11 cellular contexts compared by ENCODE assay signal in the genomic region with DNA sequence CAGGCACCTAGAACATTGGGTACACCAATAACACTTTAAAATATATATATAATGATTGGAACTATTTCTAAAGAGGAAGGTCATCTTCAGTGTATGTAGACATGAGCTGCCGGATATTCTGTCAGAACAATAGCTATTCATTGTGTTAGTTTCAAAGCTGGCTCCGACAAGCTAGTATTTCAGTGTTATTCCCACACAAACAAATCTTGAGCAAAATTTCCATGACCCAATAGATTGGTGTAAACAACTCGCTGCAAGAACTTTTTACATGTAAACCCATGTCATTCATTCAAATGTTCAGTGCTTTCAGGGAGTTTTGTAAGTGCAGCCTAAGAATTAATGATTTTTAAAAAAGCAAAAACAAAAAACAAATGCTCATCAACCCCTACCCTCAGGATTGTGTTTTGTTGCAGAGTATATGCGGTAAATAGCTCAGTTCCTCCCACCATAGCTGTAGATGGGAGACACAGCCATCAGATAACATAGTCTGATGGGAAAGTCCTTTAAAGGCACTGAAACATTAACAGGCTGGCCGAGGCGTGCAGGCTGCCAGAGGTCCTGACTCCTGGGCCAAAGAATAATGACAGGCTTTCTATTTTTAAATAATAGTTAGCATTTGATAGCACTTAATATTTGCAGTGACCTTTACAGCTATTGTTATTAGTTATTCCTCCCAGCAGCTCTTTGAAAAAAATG.
DNase-seq lines count a peak whose midpoint lies in the region; ATAC-seq and TF ChIP-seq lines count a peak whose summit lies in the region.
"Had no signal": no experiment of that assay in that cellular context is flagged by ENCODE, and none has a peak within 500 bp of the region (broad histone marks: within the 10 kb centered on the region; RNA-seq: fewer than 3 reads in every experiment).

No MANE protein-coding gene starts in this region.

- H3K4me2 ChIP-seq in Karpas-422 (ENCODE audit: low read depth, low read length, poor library complexity, severe bottlenecking) = no peak overlapping the region

- TF ChIP-seq RAD21 in liver (IDR thresholded peaks at IDR 0.05) = no peak

- H3K9me3 ChIP-seq in Karpas-422 (ENCODE audit: low read length) (no peaks in the 10 kb centered on the region), liver (ENCODE audit: control insufficient read depth in 4 of 4, low read length in 3 of 4) (no peaks in the 10 kb centered on the region), skeletal muscle tissue (ENCODE audit: control insufficient read depth in 3 of 3, low read length in 3 of 3) (no peaks in the 10 kb centered on the region)
- H3K9me3 ChIP-seq: neutrophil had no signal

- H3K36me3 ChIP-seq in Karpas-422 (ENCODE audit: insufficient read depth, low read length) (no peaks in the 10 kb centered on the region), liver (ENCODE audit: control insufficient read depth in 4 of 4, insufficient read depth in 3 of 4, low read depth in 1 of 4, low read length in 3 of 4) (no peaks in the 10 kb centered on the region), skeletal muscle tissue (ENCODE audit: control insufficient read depth in 3 of 3, insufficient read depth in 3 of 3, low read length in 3 of 3) (no peaks in the 10 kb centered on the region)
- H3K36me3 ChIP-seq: neutrophil had no signal

- H3K27me3 ChIP-seq in Karpas-422 (ENCODE audit: low read length) (no peaks in the 10 kb centered on the region), liver (ENCODE audit: control insufficient read depth in 4 of 4, insufficient read depth in 4 of 4, low read length in 3 of 4) (no peaks in the 10 kb centered on the region), skeletal muscle tissue (ENCODE audit: control insufficient read depth in 3 of 3, insufficient read depth in 3 of 3, low read length in 3 of 3) (no peaks in the 10 kb centered on the region)
- H3K27me3 ChIP-seq: neutrophil had no signal

- TF ChIP-seq CTCF in endothelial cell (IDR thresholded peaks at IDR 0.05; ENCODE audit: unreplicated experiment) (no peak), liver (IDR thresholded peaks at IDR 0.05; ENCODE audit: low read depth, low read length, missing input control) (no peak)
- no peak for TF ChIP-seq CTCF in activated CD8-positive, alpha-beta T cell treated with anti-CD3 and anti-CD28 coated beads for 36 hours (IDR thresholded peaks at IDR 0.05)

- no peaks in the 10 kb centered on the region for H3K9me2 ChIP-seq in Karpas-422 (replicated peaks; ENCODE audit: insufficient read depth, low read length)

- no peaks in the 10 kb centered on the region for H3K79me2 ChIP-seq in Karpas-422 (ENCODE audit: low read length)

- H4K20me1 ChIP-seq in Karpas-422 (ENCODE audit: insufficient read depth, low read depth, low read length) = no peaks in the 10 kb centered on the region

- H2AFZ ChIP-seq in Karpas-422 (ENCODE audit: low read length) = peak overlapping the region; percentile 79; the same call in 1 of the 2 replicates

- no peaks in the 10 kb centered on the region for H3K27me3 Mint-ChIP-seq in endothelial cell (ENCODE audit: unreplicated experiment)
- no peaks in the 10 kb centered on the region for H3K27me3 Mint-ChIP-seq in activated CD8-positive, alpha-beta T cell treated with anti-CD3 and anti-CD28 coated beads for 36 hours

- no peaks in the 10 kb centered on the region for H3K36me3 Mint-ChIP-seq in endothelial cell (ENCODE audit: low read depth, unreplicated experiment)
- no peaks in the 10 kb centered on the region for H3K36me3 Mint-ChIP-seq in activated CD8-positive, alpha-beta T cell treated with anti-CD3 and anti-CD28 coated beads for 36 hours (ENCODE audit: low read depth)

- no peak overlapping the region; the same call in 1 of the 2 replicates for H3K9ac ChIP-seq in Karpas-422 (ENCODE audit: low read length)
- H3K9ac ChIP-seq in liver (ENCODE audit: low read depth in 1 of 2, low read length in 2 of 2) = no peak overlapping the region
- H3K9ac ChIP-seq in skeletal muscle tissue (ENCODE audit: low read depth in 1 of 3, low read length in 3 of 3) = peak overlapping the region; percentile 24 to 51 (median 45)

- no peak for ATAC-seq in GM21737 (IDR thresholded peaks at IDR 0.05; ENCODE audit: unreplicated experiment)
- ATAC-seq in activated CD8-positive, alpha-beta T cell treated with anti-CD3 and anti-CD28 coated beads for 36 hours = no peak
- ATAC-seq: activated CD8-positive, alpha-beta T cell treated with anti-CD3 and anti-CD28 coated beads, Interleukin-2, amount 10 ng/mL, durations not matched to agents 7 days and 5 days had no signal

- H3K27ac ChIP-seq in Karpas-422 (ENCODE audit: low read length) (peak overlapping the region; percentile 14), liver (ENCODE audit: low read depth in 1 of 2, low read length in 2 of 2) (peak overlapping the region in 1 of 2 donors; percentile 38), skeletal muscle tissue (ENCODE audit: low read depth, low read length) (peak overlapping the region; percentile 75)
- H3K27ac ChIP-seq: neutrophil had no signal

- peak overlapping the region; percentile 39 for H3K27ac Mint-ChIP-seq in endothelial cell (ENCODE audit: unreplicated experiment)
- H3K27ac Mint-ChIP-seq in activated CD8-positive, alpha-beta T cell treated with anti-CD3 and anti-CD28 coated beads for 36 hours = no peak overlapping the region
- H3K27ac Mint-ChIP-seq: activated CD8-positive, alpha-beta T cell treated with anti-CD3 and anti-CD28 coated beads, Interleukin-2, amount 10 ng/mL, durations not matched to agents 7 days and 5 days had no signal

- POLR2A ChIA-PET in activated CD8-positive, alpha-beta T cell treated with anti-CD3 and anti-CD28 coated beads for 36 hours (lab: Charles Lee) = interaction anchor here (0.7 kb wide), 1 partner anchor 323 kb away, joined by 3 read pairs; no protein-coding TSS in a partner anchor

- H3K4me3 Mint-ChIP-seq in endothelial cell (ENCODE audit: unreplicated experiment) = no peak overlapping the region
- H3K4me3 Mint-ChIP-seq in activated CD8-positive, alpha-beta T cell treated with anti-CD3 and anti-CD28 coated beads for 36 hours = no peak overlapping the region
- H3K4me3 Mint-ChIP-seq: activated CD8-positive, alpha-beta T cell treated with anti-CD3 and anti-CD28 coated beads, Interleukin-2, amount 10 ng/mL, durations not matched to agents 7 days and 5 days had no signal

- DNase-seq in Karpas-422 (no peak), endothelial cell (ENCODE audit: low spot score) (no peak), SW 1271 (lab: John Stamatoyannopoulos, UW) (no peak), NCI-H510A treated with DMSO at 0.1 percent for 48 hours (lab: John Stamatoyannopoulos, UW) (no peak)
- DNase-seq in activated CD8-positive, alpha-beta T cell treated with anti-CD3 and anti-CD28 coated beads for 36 hours = no peak

- H3K4me1 Mint-ChIP-seq in endothelial cell (ENCODE audit: unreplicated experiment) = peaks cover 12% of the 10 kb centered on the region
- no peaks in the 10 kb centered on the region for H3K4me1 Mint-ChIP-seq in activated CD8-positive, alpha-beta T cell treated with anti-CD3 and anti-CD28 coated beads for 36 hours (ENCODE audit: low read depth)

- intact Hi-C loops in activated CD8-positive, alpha-beta T cell treated with anti-CD3 and anti-CD28 coated beads for 36 hours (cut with micrococcal nuclease) = loop anchor here (5.0 kb wide), 1 partner anchor 326 kb away; no protein-coding TSS in a partner anchor

- CTCF ChIA-PET in activated CD8-positive, alpha-beta T cell treated with anti-CD3 and anti-CD28 coated beads for 36 hours (lab: Charles Lee) = interaction anchor here (0.5 to 5.9 kb wide), 25 partner anchors 8 to 633 kb away, joined by 3 to 70 read pairs (median 3); no protein-coding TSS in a partner anchor

- H3K4me1 ChIP-seq in Karpas-422 (ENCODE audit: low read length) (peaks cover 39% of the 10 kb centered on the region), liver (ENCODE audit: control insufficient read depth in 4 of 4, insufficient read depth in 4 of 4, low read length in 3 of 4) (no peaks in the 10 kb centered on the region), skeletal muscle tissue (ENCODE audit: control insufficient read depth in 3 of 3, insufficient read depth in 3 of 3, low read length in 3 of 3) (peaks cover 13 to 20% (median 19%) of the 10 kb centered on the region in 3 donors)

- H3K4me3 ChIP-seq in Karpas-422 (ENCODE audit: low read length) (no peak overlapping the region), liver (ENCODE audit: low read depth in 1 of 3, low read length in 3 of 3) (no peak overlapping the region), skeletal muscle tissue (ENCODE audit: low read length in 3 of 3) (peak overlapping the region in 1 of 3 donors; percentile 7)
- H3K4me3 ChIP-seq: K562 had no signal

- 79% methylated on average over 6 of the region's 6 CpGs for WGBS in liver

- H3K9me3 Mint-ChIP-seq in endothelial cell (ENCODE audit: unreplicated experiment) = no peaks in the 10 kb centered on the region
- no peaks in the 10 kb centered on the region for H3K9me3 Mint-ChIP-seq in activated CD8-positive, alpha-beta T cell treated with anti-CD3 and anti-CD28 coated beads for 36 hours

TF ChIP-seq in liver, 16 proteins besides CTCF, POLR2A, EP300 and RAD21:
- TF ChIP-seq JUND (IDR thresholded peaks at IDR 0.05) = no peak
- TF ChIP-seq NR2F2 (IDR thresholded peaks at IDR 0.05) = peak; percentile 58

Comparison
In these comparisons a context has a peak if more than half of its experiments do, and no peak if none do; other contexts are left out.
1. H3K9ac ChIP-seq: peak in skeletal muscle tissue (3 of 3); none in Karpas-422 (single experiment) and liver (0 of 2).